ENCODE assay signal across 8 cellular contexts in genomic region chr1:153572569-153573015, GRCh38. TPM values are rescaled to one million over a fixed set of nuclear protein-coding genes. Genes with fewer than 3 reads are reported as not detected.
DNase-seq lines count a peak whose midpoint lies in the region; TF ChIP-seq lines count a peak whose summit lies in the region.

No MANE protein-coding gene starts in this region.

- H3K4me1 ChIP-seq in neural progenitor cell = peaks cover 11% of the 10 kb centered on the region

- no peaks in the 10 kb centered on the region for H3K36me3 ChIP-seq in neural progenitor cell

- H3K4me1 Mint-ChIP-seq in neural progenitor cell (peaks cover 30% of the 10 kb centered on the region), type B pancreatic cell (ENCODE audit: unreplicated experiment) (peaks cover 29% of the 10 kb centered on the region)

- H3F3A ChIP-seq in neural progenitor cell (ENCODE audit: low read depth) = peaks cover 3% of the 10 kb centered on the region

- H3K27ac Mint-ChIP-seq in neural progenitor cell = no peak overlapping the region
- H3K27ac Mint-ChIP-seq in type B pancreatic cell = peak overlapping the region; percentile 37

- H3K27me3 Mint-ChIP-seq in neural progenitor cell (ENCODE audit: insufficient read depth, low read depth) = peaks cover 9% of the 10 kb centered on the region
- no peaks in the 10 kb centered on the region for H3K27me3 Mint-ChIP-seq in type B pancreatic cell

- H2AFZ ChIP-seq in neural progenitor cell (replicated peaks) = no peak overlapping the region

- H3K9me3 ChIP-seq in neural progenitor cell (ENCODE audit: low read depth) = no peaks in the 10 kb centered on the region

- H3K27ac ChIP-seq in neural progenitor cell = no peak overlapping the region

- H3K4me3 Mint-ChIP-seq in neural progenitor cell = no peak overlapping the region
- no peak overlapping the region for H3K4me3 Mint-ChIP-seq in type B pancreatic cell

- no peaks in the 10 kb centered on the region for H3K36me3 Mint-ChIP-seq in neural progenitor cell
- H3K36me3 Mint-ChIP-seq in type B pancreatic cell = no peaks in the 10 kb centered on the region

- TF ChIP-seq CTCF in fibroblast of the aortic adventitia (IDR thresholded peaks at IDR 0.05; ENCODE audit: insufficient read depth, low read length) (peak; percentile 92), neural progenitor cell (IDR thresholded peaks at IDR 0.05) (peak; percentile 70), type B pancreatic cell (conservative IDR thresholded peaks at IDR 0.05) (peak; percentile 70)

- H3K4me2 ChIP-seq in neural progenitor cell = no peak overlapping the region

- no peaks in the 10 kb centered on the region for H4K20me1 ChIP-seq in neural progenitor cell (ENCODE audit: low read depth)

- no peaks in the 10 kb centered on the region for H3K79me2 ChIP-seq in neural progenitor cell (ENCODE audit: low read depth)

- no peaks in the 10 kb centered on the region for H3K27me3 ChIP-seq in neural progenitor cell

- H3K4me3 ChIP-seq in fibroblast of the aortic adventitia (ENCODE audit: low read depth, low read length) (peak overlapping the region; percentile 0), neural progenitor cell (no peak overlapping the region)

- H3K9ac ChIP-seq in neural progenitor cell = no peak overlapping the region

- H3K9me3 Mint-ChIP-seq in neural progenitor cell (peaks cover 7% of the 10 kb centered on the region), type B pancreatic cell (no peaks in the 10 kb centered on the region)

- DNase-seq in NCI-H1417 (lab: John Stamatoyannopoulos, UW) = peak; percentile 57 to 76 (median 70)
- DNase-seq in NCI-H1417 treated with DMSO at 0.1 percent for 48 hours (lab: John Stamatoyannopoulos, UW) = no peak
- peak; percentile 78 for DNase-seq in HK-2 (ENCODE audit: unreplicated experiment)
- DNase-seq in NOMO-1 treated with DMSO at 0.1 percent for 48 hours (lab: John Stamatoyannopoulos, UW; ENCODE audit: unreplicated experiment) = peak; percentile 78
- peak; percentile 78 to 80 for DNase-seq in activated T-cell treated with anti-CD3 and anti-CD28 coated beads, Interleukin-2, amount 50 U/mL, for 48 hours
- DNase-seq in fibroblast of the aortic adventitia (ENCODE audit: low read depth) = peak; percentile 85
- DNase-seq in neural progenitor cell (ENCODE audit: low spot score) = peak; percentile 71
- no peak for DNase-seq in type B pancreatic cell (ENCODE audit: extremely low spot score, unreplicated experiment)

RNA-seq across cellular contexts. Expression of gene S100A2, which starts 6.9 kb away (rescaled TPM):
- 3.3 TPM in 1 of 2 replicates, not detected in the other for total RNA-seq in fibroblast of the aortic adventitia (ENCODE audit: low replicate concordance)
- not detected in 2 replicates for total RNA-seq in neural progenitor cell (ENCODE audit: low replicate concordance)
- 0.75 and 2.4 TPM in 2 replicates for total RNA-seq in type B pancreatic cell (ENCODE audit: low replicate concordance)

RNA-seq across cellular contexts. Expression of gene S100A3, which starts 23.5 kb away (rescaled TPM):
- total RNA-seq in fibroblast of the aortic adventitia (ENCODE audit: low replicate concordance) = 4.3 TPM in 1 of 2 replicates, not detected in the other
- not detected in 2 replicates for total RNA-seq in neural progenitor cell (ENCODE audit: low replicate concordance)
- total RNA-seq in type B pancreatic cell (ENCODE audit: low replicate concordance) = 1.4 and 2.8 TPM in 2 replicates

RNA-seq across cellular contexts. Expression of gene S100A4, which starts 27.0 kb away (rescaled TPM):
- total RNA-seq in fibroblast of the aortic adventitia (ENCODE audit: low replicate concordance) = 203 and 585 TPM in 2 replicates
- total RNA-seq in neural progenitor cell (ENCODE audit: low replicate concordance) = 22.4 and 34.3 TPM in 2 replicates
- 61.0 and 200 TPM in 2 replicates for total RNA-seq in type B pancreatic cell (ENCODE audit: low replicate concordance)

RNA-seq across cellular contexts. Expression of gene S100A5, which starts 31.9 kb away (rescaled TPM):
- 0.99 TPM in 1 of 2 replicates, not detected in the other for total RNA-seq in fibroblast of the aortic adventitia (ENCODE audit: low replicate concordance)
- total RNA-seq in neural progenitor cell (ENCODE audit: low replicate concordance) = not detected in 2 replicates
- total RNA-seq in type B pancreatic cell (ENCODE audit: low replicate concordance) = 0.62 TPM in 1 of 2 replicates, not detected in the other

RNA-seq across cellular contexts. Expression of gene S100A6, which starts 36.8 kb away (rescaled TPM):
- total RNA-seq in fibroblast of the aortic adventitia (ENCODE audit: low replicate concordance) = 681 and 1,303 TPM in 2 replicates
- total RNA-seq in neural progenitor cell (ENCODE audit: low replicate concordance) = 0.34 TPM in 1 of 2 replicates, not detected in the other
- total RNA-seq in type B pancreatic cell (ENCODE audit: low replicate concordance) = 21.9 and 1,154 TPM in 2 replicates

Comparison
In these comparisons a context has a peak if more than half of its experiments do, and no peak if none do; other contexts are left out.
1. DNase-seq: peak in NCI-H1417 (3 of 3), HK-2 (single experiment), NOMO-1 treated with DMSO at 0.1 percent for 48 hours (single experiment), activated T-cell treated with anti-CD3 and anti-CD28 coated beads, Interleukin-2, amount 50 U/mL, for 48 hours (2 of 2), fibroblast of the aortic adventitia (single experiment) and neural progenitor cell (single experiment); none in NCI-H1417 treated with DMSO at 0.1 percent for 48 hours (single experiment) and type B pancreatic cell (single experiment).
2. Peak in every context shown above with its lines, with median percentiles within 50 percentile points of each other: CTCF ChIP-seq.